9 cellular contexts compared by ENCODE assay signal in the genomic region with DNA sequence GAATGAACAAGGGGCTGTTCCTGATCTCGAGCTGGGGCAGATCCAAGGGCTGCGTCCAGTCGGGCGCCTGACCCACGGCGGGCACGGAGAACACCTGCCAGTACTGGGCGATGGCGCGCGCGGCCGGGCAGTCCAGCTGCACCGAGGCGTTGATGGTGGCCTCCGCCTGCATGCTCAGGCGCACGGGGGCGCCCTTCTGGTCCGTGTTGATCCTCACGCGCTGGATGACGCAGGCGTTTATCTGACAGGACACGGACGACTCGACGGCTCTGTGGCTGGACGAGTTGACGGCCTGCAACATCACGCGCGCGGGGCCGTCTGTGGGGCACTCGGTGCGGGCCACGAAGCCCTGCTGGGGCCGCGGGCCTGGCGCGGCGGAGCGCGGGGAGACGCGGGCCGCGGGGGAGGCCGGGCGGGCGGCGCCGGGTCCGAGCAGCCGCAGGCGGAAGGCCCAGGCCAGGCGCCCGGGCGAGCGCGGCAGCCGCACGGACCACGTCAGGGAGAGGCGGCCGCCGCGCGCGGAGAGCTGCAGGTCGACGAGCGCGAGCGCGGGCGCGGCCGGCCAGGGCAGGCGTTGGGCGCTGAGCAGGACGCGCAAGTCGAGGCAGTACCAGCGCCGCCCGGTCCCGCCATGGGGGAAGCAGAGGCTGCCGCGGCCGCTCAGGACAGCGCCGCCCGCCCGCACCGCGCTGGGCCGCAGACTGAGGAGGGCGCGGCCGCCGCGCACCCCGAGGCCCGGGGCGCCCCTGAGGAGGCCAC. TPM values are rescaled to one million over a fixed set of nuclear protein-coding genes. Genes with fewer than 3 reads are reported as not detected.
DNase-seq lines count a peak whose midpoint lies in the region; ATAC-seq and TF ChIP-seq lines count a peak whose summit lies in the region.
"Had no signal": no experiment of that assay in that cellular context is flagged by ENCODE, and none has a peak within 500 bp of the region (broad histone marks: within the 10 kb centered on the region; RNA-seq: fewer than 3 reads in every experiment).

No MANE protein-coding gene starts in this region.

- intact Hi-C loops in heart left ventricle (cut with DNase I): loop anchor here in 1 of 10 donors (10.0 kb wide), 1 partner anchor 268 kb away; no protein-coding TSS in a partner anchor
- intact Hi-C loops in Caco-2 (cut with micrococcal nuclease; ENCODE audit: unreplicated experiment): no loop called here

- peak; percentile 63 for DNase-seq in GM20000 (ENCODE audit: low spot score)
- DNase-seq in activated naive CD4-positive, alpha-beta T cell treated with anti-CD3 and anti-CD28 coated beads, Interleukin-2, amount 50 U/mL, for 72 hours (ENCODE audit: low spot score in 2 of 2): peak; percentile 45 to 55
- peak; percentile 66 to 90 (median 81) for DNase-seq in heart left ventricle
- peak; percentile 54 for DNase-seq in retina
- no peak for DNase-seq in Caco-2
- no peak for DNase-seq in SHP77 (lab: John Stamatoyannopoulos, UW)

- CTCF ChIA-PET in Caco-2 (lab: Charles Lee): no interaction called here

- H3K27me3 Mint-ChIP-seq in Caco-2 (ENCODE audit: insufficient read depth, unreplicated experiment): peaks cover 4% of the 10 kb centered on the region

- H3K4me3 Mint-ChIP-seq in Caco-2 (ENCODE audit: unreplicated experiment): no peak overlapping the region

- TF ChIP-seq CTCF in GM20000 (IDR thresholded peaks at IDR 0.05; ENCODE audit: extremely low read depth, missing control alignments) (peak; percentile 10), heart left ventricle (IDR thresholded peaks at IDR 0.05) (peak in 10 of 12 donors; percentile 17 to 51 (median 42)), Caco-2 (IDR thresholded peaks at IDR 0.05; ENCODE audit: insufficient read depth in 1 of 2, low read depth in 1 of 2, low read length in 1 of 2, severe bottlenecking in 1 of 2, unreplicated experiment in 1 of 2) (no peak)

- H3K4me1 ChIP-seq in heart left ventricle: peaks cover 0 to 23% (median 9%) of the 10 kb centered on the region in 12 donors
- H3K4me1 ChIP-seq in Caco-2: peaks cover 10% of the 10 kb centered on the region

- no peak overlapping the region for H3K27ac Mint-ChIP-seq in activated naive CD4-positive, alpha-beta T cell treated with anti-CD3 and anti-CD28 coated beads, Interleukin-2, amount 50 U/mL, for 72 hours
- no peak overlapping the region for H3K27ac Mint-ChIP-seq in Caco-2 (ENCODE audit: unreplicated experiment)

- H3K9me3 ChIP-seq in heart left ventricle (no peaks in the 10 kb centered on the region), Caco-2 (peaks cover 14% of the 10 kb centered on the region)

- H3K36me3 ChIP-seq in heart left ventricle: no peaks in the 10 kb centered on the region
- H3K36me3 ChIP-seq in Caco-2 (ENCODE audit: control insufficient read depth, insufficient read depth, low read length): no peaks in the 10 kb centered on the region

- no TSS peak for BruUV-seq in Caco-2 (replicated peaks; lab: Mats Ljungman, UMichigan)

- POLR2A ChIA-PET in Caco-2 (lab: Charles Lee): no interaction called here

- peaks cover 30 to 31% of the 10 kb centered on the region in 2 donors for H3K36me3 Mint-ChIP-seq in activated naive CD4-positive, alpha-beta T cell treated with anti-CD3 and anti-CD28 coated beads, Interleukin-2, amount 50 U/mL, for 72 hours
- H3K36me3 Mint-ChIP-seq in Caco-2 (ENCODE audit: insufficient read depth, unreplicated experiment): peaks cover 3% of the 10 kb centered on the region

- H3K27ac ChIP-seq in heart left ventricle: no peak overlapping the region

- TF ChIP-seq POLR2A in heart left ventricle (IDR thresholded peaks at IDR 0.05): no peak

- H3K27me3 ChIP-seq in heart left ventricle (peaks cover 0 to 13% (median 0%) of the 10 kb centered on the region in 9 donors), Caco-2 (replicated peaks; ENCODE audit: control insufficient read depth, insufficient read depth, low read length) (no peaks in the 10 kb centered on the region)

- H3K9me3 Mint-ChIP-seq in activated naive CD4-positive, alpha-beta T cell treated with anti-CD3 and anti-CD28 coated beads, Interleukin-2, amount 50 U/mL, for 72 hours: peaks cover 0 to 8% of the 10 kb centered on the region in 2 donors
- H3K9me3 Mint-ChIP-seq in Caco-2 (ENCODE audit: unreplicated experiment): peaks cover 6% of the 10 kb centered on the region

- WGBS in heart left ventricle, 4 donors: 7 to 10% (median 9%) methylated on average over 40 to 107 of the region's 107 CpGs

- peak; percentile 79 to 82 for ATAC-seq in activated naive CD4-positive, alpha-beta T cell treated with anti-CD3 and anti-CD28 coated beads, Interleukin-2, amount 50 U/mL, for 72 hours
- peak in 3 of 4 donors; percentile 55 to 70 (median 58) for ATAC-seq in heart left ventricle
- ATAC-seq in HG03045 (IDR thresholded peaks at IDR 0.05; ENCODE audit: unreplicated experiment): no peak
- no peak for ATAC-seq in GM19351 (IDR thresholded peaks at IDR 0.05; ENCODE audit: unreplicated experiment)

- no peaks in the 10 kb centered on the region for H3K4me1 Mint-ChIP-seq in Caco-2 (ENCODE audit: low read depth, unreplicated experiment)

- H3K4me3 ChIP-seq in heart left ventricle (peak overlapping the region in 10 of 12 donors; percentile 17 to 51 (median 31)), Caco-2 (ENCODE audit: low read depth, low read length) (no peak overlapping the region)

RNA-seq across cellular contexts. Expression of a gene that starts 0.5 kb away (rescaled TPM):
- under 1 TPM in 1 of 2 donors, not detected in 1; 0.04 TPM for total RNA-seq in activated naive CD4-positive, alpha-beta T cell treated with anti-CD3 and anti-CD28 coated beads, Interleukin-2, amount 50 U/mL, for 72 hours
- total RNA-seq in heart left ventricle (under 1 TPM in 7 of 9 donors, not detected in 2; 0.04 to 0.16 (median 0.13) TPM), Caco-2 (2022) (0.05 TPM in 1 of 2 replicates, not detected in the other)
- under 1 TPM; 0.03 to 0.04 TPM for polyA plus RNA-seq in heart left ventricle
- total RNA-seq: SK-MEL-5 had no signal

RNA-seq across cellular contexts. Expression of a gene that starts 5.2 kb away (rescaled TPM):
- total RNA-seq in activated naive CD4-positive, alpha-beta T cell treated with anti-CD3 and anti-CD28 coated beads, Interleukin-2, amount 50 U/mL, for 72 hours: 10 to 100 TPM; 11.3 to 16.3 TPM
- 10 to 100 TPM; 21.3 to 72.4 (median 25.3) TPM for total RNA-seq in heart left ventricle
- 10 to 100 TPM; 15.5 to 34.8 TPM for polyA plus RNA-seq in heart left ventricle
- 44.5 and 48.9 TPM in 2 replicates for total RNA-seq in Caco-2 (2022)

RNA-seq across cellular contexts. Expression of a gene that starts 12.5 kb away (rescaled TPM):
- 1 to 10 TPM; 7.5 to 8.8 TPM for total RNA-seq in activated naive CD4-positive, alpha-beta T cell treated with anti-CD3 and anti-CD28 coated beads, Interleukin-2, amount 50 U/mL, for 72 hours
- total RNA-seq in heart left ventricle (10 to 100 TPM in 2 of 9 donors, 1 to 10 TPM in 7; 7.4 to 13.6 (median 9.3) TPM), Caco-2 (2022) (7.2 and 8.8 TPM in 2 replicates)
- 10 to 100 TPM in 1 of 2 donors, 1 to 10 TPM in 1; 9.0 to 11.9 TPM for polyA plus RNA-seq in heart left ventricle

RNA-seq across cellular contexts. Expression of a gene that starts 34.0 kb away (rescaled TPM):
- 10 to 100 TPM; 53.1 to 56.1 TPM for total RNA-seq in activated naive CD4-positive, alpha-beta T cell treated with anti-CD3 and anti-CD28 coated beads, Interleukin-2, amount 50 U/mL, for 72 hours
- total RNA-seq in heart left ventricle (1 to 10 TPM in 2 of 9 donors, under 1 TPM in 6, not detected in 1; 0.21 to 6.9 (median 0.64) TPM), Caco-2 (2022) (54.4 and 55.1 TPM in 2 replicates)
- under 1 TPM; 0.19 to 0.62 TPM for polyA plus RNA-seq in heart left ventricle

Comparison
In these comparisons a context has a peak if more than half of its experiments do, and no peak if none do; other contexts are left out.
1. DNase-seq: peak in GM20000 (single experiment), activated naive CD4-positive, alpha-beta T cell treated with anti-CD3 and anti-CD28 coated beads, Interleukin-2, amount 50 U/mL, for 72 hours (2 of 2), heart left ventricle (5 of 5) and retina (single experiment); none in Caco-2 (0 of 2) and SHP77 (0 of 2).
2. CTCF ChIP-seq: peak in GM20000 (single experiment) and heart left ventricle (10 of 12); none in Caco-2 (0 of 2).
3. ATAC-seq: peak in activated naive CD4-positive, alpha-beta T cell treated with anti-CD3 and anti-CD28 coated beads, Interleukin-2, amount 50 U/mL, for 72 hours (2 of 2) and heart left ventricle (3 of 4); none in HG03045 (single experiment) and GM19351 (single experiment).